9 cellular contexts compared by ENCODE assay signal in the genomic region with DNA sequence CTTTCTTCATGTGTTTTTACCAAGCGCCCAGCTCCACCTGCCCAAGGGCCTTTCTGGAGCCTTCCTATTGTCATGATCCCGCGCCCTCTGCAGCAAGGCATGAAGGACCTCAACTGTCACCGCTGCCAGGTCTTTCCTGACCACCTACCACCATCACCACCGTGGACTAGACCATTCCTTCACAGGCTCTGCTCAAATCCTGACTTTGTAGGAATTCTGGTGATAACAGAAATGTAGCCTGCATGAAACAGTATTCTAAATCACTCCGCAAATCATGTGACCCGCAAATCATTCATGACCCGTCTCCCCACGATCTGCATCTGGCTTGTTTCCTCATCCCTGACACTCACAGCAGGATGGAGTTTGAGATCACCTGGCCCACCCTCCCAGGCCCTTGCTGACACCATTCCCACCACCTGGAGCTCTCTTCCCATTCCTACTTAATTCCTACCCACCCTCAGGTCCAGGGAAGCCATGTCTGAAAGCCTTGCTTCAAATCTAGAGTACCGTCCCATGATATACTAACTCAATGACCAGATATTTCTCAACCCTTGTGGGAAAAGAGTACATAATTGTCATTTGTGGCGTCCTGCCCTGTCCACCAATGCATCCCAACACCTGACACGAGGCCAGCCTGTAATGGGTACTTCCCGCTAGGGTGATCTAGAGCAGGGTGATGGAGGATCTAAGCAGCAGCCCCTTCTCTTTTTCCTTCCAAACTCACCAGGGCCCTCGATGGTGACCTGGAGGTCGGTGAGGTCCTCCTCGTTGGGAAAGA. TPM values are rescaled to one million over a fixed set of nuclear protein-coding genes. Genes with fewer than 3 reads are reported as not detected.
A peak's percentile ranks its signal among the peaks of the same experiment; 100 is the strongest.
DNase-seq lines count a peak whose midpoint lies in the region; ATAC-seq and TF ChIP-seq lines count a peak whose summit lies in the region.
"Had no signal": no experiment of that assay in that cellular context is flagged by ENCODE, and none has a peak within 500 bp of the region (broad histone marks: within the 10 kb centered on the region; RNA-seq: fewer than 3 reads in every experiment).

No MANE protein-coding gene starts in this region.

- H3K4me1 Mint-ChIP-seq in naive B cell, result peaks cover 20 to 31% (median 26%) of the 10 kb centered on the region in 3 donors

- H3K9me3 ChIP-seq in HUES64 (ENCODE audit: insufficient read depth, low read depth, low read length) (0 out of 2 replicates have a peak, but pooled peaks cover 2% of the 10 kb centered on the region), mammary epithelial cell (replicated peaks; ENCODE audit: insufficient read depth, low read length) (no peaks in the 10 kb centered on the region)

- peak overlapping the region; percentile 82 for H3K4me2 ChIP-seq in mammary epithelial cell (ENCODE audit: insufficient read depth, low read depth, low read length)

- H3K4me3 Mint-ChIP-seq in naive B cell, result peak overlapping the region; percentile 78 to 92 (median 88)

- dilution Hi-C loops in mammary epithelial cell (cut with HindIII; ENCODE audit: low sequenced_read_pairs), result no loop called here

- no peak for TF ChIP-seq POLR2A in lower leg skin (IDR thresholded peaks at IDR 0.05)

- DNase-seq in AG09309 (ENCODE audit: low read depth) (no peak), mammary epithelial cell (no peak), naive B cell (no peak), nucleus accumbens (lab: John Stamatoyannopoulos, UW) (no peak), COLO668 (lab: John Stamatoyannopoulos, UW; ENCODE audit: unreplicated experiment) (no peak), lower leg skin (ENCODE audit: low spot score in 2 of 2) (no peak), hypothalamus (lab: John Stamatoyannopoulos, UW) (no peak)
- DNase-seq: activated CD8-positive, alpha-beta memory T cell treated with anti-CD3 and anti-CD28 coated beads, Interleukin-2, amount 50 U/mL, for 4 hours had no signal

- no peak for ATAC-seq in naive B cell (ENCODE audit: low read depth in 2 of 2)

- H3K9me3 Mint-ChIP-seq in naive B cell, result peaks cover 2 to 11% (median 8%) of the 10 kb centered on the region in 7 donors

- peaks cover 12 to 26% of the 10 kb centered on the region in 2 donors for H3K36me3 Mint-ChIP-seq in naive B cell

- H3K9ac ChIP-seq in HUES64 (ENCODE audit: low read depth, low read length) (peak overlapping the region; percentile 86), mammary epithelial cell (ENCODE audit: insufficient read depth, low read length) (peak overlapping the region; percentile 91)

- H3K36me3 ChIP-seq in HUES64 (ENCODE audit: insufficient read depth, low read length), result peaks cover 49% of the 10 kb centered on the region
- H3K36me3 ChIP-seq in mammary epithelial cell (ENCODE audit: insufficient read depth, low read length), result peaks cover 32% of the 10 kb centered on the region

- peaks cover 58% of the 10 kb centered on the region for H3K79me2 ChIP-seq in mammary epithelial cell (ENCODE audit: insufficient read depth, low read length)

- H2AFZ ChIP-seq in mammary epithelial cell (ENCODE audit: low read depth, low read length), result no peak overlapping the region

- H3K27ac Mint-ChIP-seq in naive B cell, result peak overlapping the region; percentile 76 to 99 (median 94)

- intact Hi-C loops in mammary epithelial cell (cut with micrococcal nuclease), result loop anchor here (2.0 kb wide), 1 partner anchor 19 kb away; no protein-coding TSS in a partner anchor
- intact Hi-C loops in lower leg skin (cut with DNase I; ENCODE audit: low total_unique reads), result loop anchor here (5.0 kb wide), 1 partner anchor 236 kb away; a partner anchor contains a TSS

- H3K27ac ChIP-seq in HUES64 (ENCODE audit: low read depth, low read length), result no peak overlapping the region
- H3K27ac ChIP-seq in mammary epithelial cell (ENCODE audit: insufficient read depth, low read depth, low read length), result peak overlapping the region; percentile 94

- H3K27me3 ChIP-seq in HUES64 (ENCODE audit: insufficient read depth, low read length) (peaks cover 5% of the 10 kb centered on the region; the same call in 1 of the 2 replicates), mammary epithelial cell (ENCODE audit: insufficient read depth, low read length) (no peaks in the 10 kb centered on the region)

- TF ChIP-seq CTCF in AG09309 (IDR thresholded peaks at IDR 0.05; ENCODE audit: control insufficient read depth, insufficient read depth, low read depth, low read length, missing control alignments), result no peak
- no peak for TF ChIP-seq CTCF in mammary epithelial cell (conservative IDR thresholded peaks at IDR 0.05 in 1 of 2, IDR thresholded peaks at IDR 0.05 in 1 of 2; ENCODE audit: extremely low read depth in 1 of 2, insufficient read depth in 1 of 2, low read depth in 1 of 2, low read length in 2 of 2)
- no peak for TF ChIP-seq CTCF in lower leg skin (IDR thresholded peaks at IDR 0.05)

- CTCF ChIA-PET in mammary epithelial cell (lab: Charles Lee; ENCODE audit: low non-redundant PET), result no interaction called here

- in situ Hi-C loops in mammary epithelial cell (cut with MboI; ENCODE audit: low sequenced_read_pairs in 2 of 2), result loop anchor here (25.0 kb wide), 1 partner anchor 269 kb away; a partner anchor contains a TSS

- BruUV-seq in mammary epithelial cell (replicated peaks; lab: Mats Ljungman, UMichigan), result no TSS peak

- WGBS in HUES64, result 77% methylated on average over 16 of the region's 16 CpGs
- WGBS in mammary epithelial cell (ENCODE audit: low coverage, missing lambda C conversion rate), result 69% methylated on average over 16 of the region's 16 CpGs
- WGBS in lower leg skin, 2 donors, result 78 to 79% methylated on average over 16 of the region's 16 CpGs

- no peaks in the 10 kb centered on the region for H3K27me3 Mint-ChIP-seq in naive B cell

- H3K4me1 ChIP-seq in HUES64 (ENCODE audit: insufficient read depth, low read length) (peaks cover 12% of the 10 kb centered on the region), mammary epithelial cell (ENCODE audit: insufficient read depth, low read length) (peaks cover 29% of the 10 kb centered on the region)

- no peaks in the 10 kb centered on the region for H4K20me1 ChIP-seq in mammary epithelial cell (ENCODE audit: insufficient read depth, low read length)

- peak overlapping the region; percentile 80 for H3K4me3 ChIP-seq in AG09309 (ENCODE audit: control insufficient read depth, low read depth, low read length)
- H3K4me3 ChIP-seq in HUES64 (ENCODE audit: low read length), result peak overlapping the region; percentile 94
- H3K4me3 ChIP-seq in mammary epithelial cell (replicated peaks in 1 of 3; ENCODE audit: insufficient read depth in 1 of 3, low read depth in 2 of 3, low read length in 3 of 3), result peak overlapping the region; percentile 75 to 94 (median 81)
- no peak overlapping the region for H3K4me3 ChIP-seq in lower leg skin (ENCODE audit: low read depth, poor library complexity, severe bottlenecking)

RNA-seq across cellular contexts. Expression of a gene that starts 1.3 kb away (rescaled TPM):
- polyA plus RNA-seq in HUES64 (2013, experiment 1 of 2), result 234 TPM
- 243 TPM for polyA plus RNA-seq in HUES64 (2013, experiment 2 of 2)
- 100 to 1,000 TPM in 1 of 2 donors, 10 to 100 TPM in 1; 40.0 to 204 TPM for total RNA-seq in mammary epithelial cell
- polyA plus RNA-seq in mammary epithelial cell, result 108 TPM
- 113 TPM for polyA minus RNA-seq in mammary epithelial cell
- polyA plus RNA-seq in naive B cell (ENCODE audit: low read depth in 6 of 6), result 10 to 100 TPM; 18.8 to 41.3 (median 30.6) TPM
- total RNA-seq in lower leg skin, result 10 to 100 TPM in 1 of 4 donors, 1 to 10 TPM in 3; 6.2 to 14.6 (median 9.2) TPM

RNA-seq across cellular contexts. Expression of a gene that starts 20.5 kb away (rescaled TPM):
- polyA plus RNA-seq in HUES64 (2013, experiment 1 of 2), result 1,767 TPM
- 1,831 TPM for polyA plus RNA-seq in HUES64 (2013, experiment 2 of 2)
- total RNA-seq in mammary epithelial cell (1,000 to 10,000 TPM in 1 of 2 donors, 100 to 1,000 TPM in 1; 279 to 1,713 TPM), lower leg skin (100 to 1,000 TPM; 466 to 875 (median 590) TPM)
- polyA plus RNA-seq in mammary epithelial cell (1,043 TPM), naive B cell (ENCODE audit: low read depth in 6 of 6) (100 to 1,000 TPM; 229 to 734 (median 601) TPM)
- polyA minus RNA-seq in mammary epithelial cell, result 571 TPM

RNA-seq across cellular contexts. Expression of a gene that starts 22.2 kb away (rescaled TPM):
- polyA plus RNA-seq in HUES64 (2013, experiment 1 of 2), result 1.4 TPM
- not detected for polyA plus RNA-seq in HUES64 (2013, experiment 2 of 2)
- 10 to 100 TPM in 1 of 2 donors, 1 to 10 TPM in 1; 7.2 to 13.6 TPM for total RNA-seq in mammary epithelial cell
- 1.7 TPM for polyA plus RNA-seq in mammary epithelial cell
- polyA minus RNA-seq in mammary epithelial cell, result 0.47 TPM
- under 1 TPM in 4 of 6 donors, not detected in 2; 0.29 to 0.90 (median 0.40) TPM for polyA plus RNA-seq in naive B cell (ENCODE audit: low read depth in 6 of 6)
- total RNA-seq in lower leg skin, result 10 to 100 TPM; 32.2 to 61.6 (median 47.5) TPM

RNA-seq across cellular contexts. Expression of a gene that starts 29.7 kb away (rescaled TPM):
- 0.55 TPM for polyA plus RNA-seq in HUES64 (2013, experiment 1 of 2)
- 1.2 TPM for polyA plus RNA-seq in HUES64 (2013, experiment 2 of 2)
- total RNA-seq in mammary epithelial cell, result under 1 TPM in 1 of 2 donors, not detected in 1; 0.75 TPM
- not detected for polyA plus RNA-seq in mammary epithelial cell
- not detected for polyA minus RNA-seq in mammary epithelial cell
- not detected for polyA plus RNA-seq in naive B cell (ENCODE audit: low read depth in 6 of 6)
- not detected for total RNA-seq in lower leg skin

RNA-seq across cellular contexts. Expression of a gene that starts 36.0 kb away (rescaled TPM):
- 0.65 TPM for polyA plus RNA-seq in HUES64 (2013, experiment 1 of 2)
- polyA plus RNA-seq in HUES64 (2013, experiment 2 of 2), result 1.1 TPM
- total RNA-seq in mammary epithelial cell (1 to 10 TPM; 1.3 to 2.5 TPM), lower leg skin (under 1 TPM in 3 of 4 donors, not detected in 1; 0.23 to 0.68 (median 0.46) TPM)
- polyA plus RNA-seq in mammary epithelial cell (1.2 TPM), naive B cell (ENCODE audit: low read depth in 6 of 6) (not detected)
- 0.88 TPM for polyA minus RNA-seq in mammary epithelial cell
